ENCODE assay signal across 1 cellular context in the genomic region with DNA sequence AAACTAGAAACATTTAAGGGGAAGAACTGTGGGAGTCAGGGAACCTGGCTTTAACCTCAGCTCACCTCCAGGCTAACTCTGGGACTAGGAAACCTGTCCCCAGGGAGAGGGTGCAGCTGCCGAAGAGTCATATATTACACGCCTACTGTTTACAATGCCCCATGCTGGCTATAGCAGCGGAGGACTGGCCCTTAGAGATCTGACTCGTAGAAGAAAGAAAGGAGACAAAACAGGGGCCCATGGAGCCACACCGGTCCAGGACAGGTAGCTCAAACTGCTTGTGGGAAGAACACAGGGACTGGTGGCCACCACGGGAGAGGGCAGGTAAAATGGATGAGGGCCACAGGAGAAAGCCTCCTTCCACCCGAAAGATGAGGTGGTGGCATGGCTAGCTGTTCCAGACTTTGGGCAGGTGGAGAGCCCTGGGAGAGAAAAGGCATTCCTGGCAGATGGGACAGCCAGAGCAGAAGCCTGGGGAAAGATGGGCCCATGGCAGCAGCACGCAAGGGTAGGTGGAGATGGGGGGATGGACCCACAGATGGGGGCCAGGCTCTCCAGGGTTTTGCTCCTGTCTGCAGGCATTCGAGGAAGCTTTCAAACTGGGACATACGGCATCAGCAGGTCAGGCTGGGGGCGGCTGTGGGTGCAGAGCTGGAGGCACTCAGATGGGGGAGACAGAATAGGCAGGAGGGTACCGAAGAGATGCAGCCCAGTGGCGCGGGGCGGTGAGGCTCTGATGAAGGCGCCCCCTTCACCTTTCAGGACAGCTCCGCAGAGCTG.
TF ChIP-seq lines count a peak whose summit lies in the region.

No MANE protein-coding gene starts in this region.

TF ChIP-seq in GM23338, 12 proteins besides CTCF, POLR2A, EP300 and RAD21 (continued from another document):
- no peak for TF ChIP-seq ZNF114 (CRISPR knock-in tag; IDR thresholded peaks at IDR 0.05)
- TF ChIP-seq, protein P1, sequence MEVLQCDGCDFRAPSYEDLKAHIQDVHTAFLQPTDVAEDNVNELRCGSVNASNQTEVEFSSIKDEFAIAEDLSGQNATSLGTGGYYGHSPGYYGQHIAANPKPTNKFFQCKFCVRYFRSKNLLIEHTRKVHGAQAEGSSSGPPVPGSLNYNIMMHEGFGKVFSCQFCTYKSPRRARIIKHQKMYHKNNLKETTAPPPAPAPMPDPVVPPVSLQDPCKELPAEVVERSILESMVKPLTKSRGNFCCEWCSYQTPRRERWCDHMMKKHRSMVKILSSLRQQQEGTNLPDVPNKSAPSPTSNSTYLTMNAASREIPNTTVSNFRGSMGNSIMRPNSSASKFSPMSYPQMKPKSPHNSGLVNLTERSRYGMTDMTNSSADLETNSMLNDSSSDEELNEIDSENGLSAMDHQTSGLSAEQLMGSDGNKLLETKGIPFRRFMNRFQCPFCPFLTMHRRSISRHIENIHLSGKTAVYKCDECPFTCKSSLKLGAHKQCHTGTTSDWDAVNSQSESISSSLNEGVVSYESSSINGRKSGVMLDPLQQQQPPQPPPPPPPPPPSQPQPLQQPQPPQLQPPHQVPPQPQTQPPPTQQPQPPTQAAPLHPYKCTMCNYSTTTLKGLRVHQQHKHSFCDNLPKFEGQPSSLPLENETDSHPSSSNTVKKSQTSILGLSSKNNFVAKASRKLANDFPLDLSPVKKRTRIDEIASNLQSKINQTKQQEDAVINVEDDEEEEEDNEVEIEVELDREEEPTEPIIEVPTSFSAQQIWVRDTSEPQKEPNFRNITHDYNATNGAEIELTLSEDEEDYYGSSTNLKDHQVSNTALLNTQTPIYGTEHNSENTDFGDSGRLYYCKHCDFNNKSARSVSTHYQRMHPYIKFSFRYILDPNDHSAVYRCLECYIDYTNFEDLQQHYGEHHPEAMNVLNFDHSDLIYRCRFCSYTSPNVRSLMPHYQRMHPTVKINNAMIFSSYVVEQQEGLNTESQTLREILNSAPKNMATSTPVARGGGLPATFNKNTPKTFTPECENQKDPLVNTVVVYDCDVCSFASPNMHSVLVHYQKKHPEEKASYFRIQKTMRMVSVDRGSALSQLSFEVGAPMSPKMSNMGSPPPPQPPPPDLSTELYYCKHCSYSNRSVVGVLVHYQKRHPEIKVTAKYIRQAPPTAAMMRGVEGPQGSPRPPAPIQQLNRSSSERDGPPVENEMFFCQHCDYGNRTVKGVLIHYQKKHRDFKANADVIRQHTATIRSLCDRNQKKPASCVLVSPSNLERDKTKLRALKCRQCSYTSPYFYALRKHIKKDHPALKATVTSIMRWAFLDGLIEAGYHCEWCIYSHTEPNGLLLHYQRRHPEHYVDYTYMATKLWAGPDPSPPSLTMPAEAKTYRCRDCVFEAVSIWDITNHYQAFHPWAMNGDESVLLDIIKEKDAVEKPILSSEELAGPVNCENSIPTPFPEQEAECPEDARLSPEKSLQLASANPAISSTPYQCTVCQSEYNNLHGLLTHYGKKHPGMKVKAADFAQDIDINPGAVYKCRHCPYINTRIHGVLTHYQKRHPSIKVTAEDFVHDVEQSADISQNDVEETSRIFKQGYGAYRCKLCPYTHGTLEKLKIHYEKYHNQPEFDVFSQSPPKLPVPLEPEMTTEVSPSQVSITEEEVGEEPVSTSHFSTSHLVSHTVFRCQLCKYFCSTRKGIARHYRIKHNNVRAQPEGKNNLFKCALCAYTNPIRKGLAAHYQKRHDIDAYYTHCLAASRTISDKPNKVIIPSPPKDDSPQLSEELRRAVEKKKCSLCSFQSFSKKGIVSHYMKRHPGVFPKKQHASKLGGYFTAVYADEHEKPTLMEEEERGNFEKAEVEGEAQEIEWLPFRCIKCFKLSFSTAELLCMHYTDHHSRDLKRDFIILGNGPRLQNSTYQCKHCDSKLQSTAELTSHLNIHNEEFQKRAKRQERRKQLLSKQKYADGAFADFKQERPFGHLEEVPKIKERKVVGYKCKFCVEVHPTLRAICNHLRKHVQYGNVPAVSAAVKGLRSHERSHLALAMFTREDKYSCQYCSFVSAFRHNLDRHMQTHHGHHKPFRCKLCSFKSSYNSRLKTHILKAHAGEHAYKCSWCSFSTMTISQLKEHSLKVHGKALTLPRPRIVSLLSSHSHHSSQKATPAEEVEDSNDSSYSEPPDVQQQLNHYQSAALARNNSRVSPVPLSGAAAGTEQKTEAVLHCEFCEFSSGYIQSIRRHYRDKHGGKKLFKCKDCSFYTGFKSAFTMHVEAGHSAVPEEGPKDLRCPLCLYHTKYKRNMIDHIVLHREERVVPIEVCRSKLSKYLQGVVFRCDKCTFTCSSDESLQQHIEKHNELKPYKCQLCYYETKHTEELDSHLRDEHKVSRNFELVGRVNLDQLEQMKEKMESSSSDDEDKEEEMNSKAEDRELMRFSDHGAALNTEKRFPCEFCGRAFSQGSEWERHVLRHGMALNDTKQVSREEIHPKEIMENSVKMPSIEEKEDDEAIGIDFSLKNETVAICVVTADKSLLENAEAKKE (CRISPR knock-in tag; IDR thresholded peaks at IDR 0.05): no peak
